Comparison of ENCODE assay signal across 24 cellular contexts in genomic region chr7:47932466-47933037, GRCh38. TPM values are rescaled to one million over a fixed set of nuclear protein-coding genes. Genes with fewer than 3 reads are reported as not detected.
DNase-seq lines count a peak whose midpoint lies in the region; ATAC-seq and TF ChIP-seq lines count a peak whose summit lies in the region.
"Had no signal": no experiment of that assay in that cellular context is flagged by ENCODE, and none has a peak within 500 bp of the region (broad histone marks: within the 10 kb centered on the region; RNA-seq: fewer than 3 reads in every experiment).

No MANE protein-coding gene starts in this region.

- no peaks in the 10 kb centered on the region for H3K9me3 Mint-ChIP-seq in activated T-helper 1 cell treated with anti-CD3 and anti-CD28 coated beads, Interleukin-12 subunit alpha, Interleukin-12 subunit beta, Interleukin-2, Interleukin-4 antibody, amounts not matched to agents 30 ng/mL and 10 ng/mL and 1 ng/mL, durations not matched to agents 14 hours and 24 hours and 36 hours
- H3K9me3 Mint-ChIP-seq: CD4-positive, alpha-beta T cell; HFFc6 had no signal

- no peaks in the 10 kb centered on the region for H3K36me3 ChIP-seq in GM23248 (ENCODE audit: low read depth)
- H3K36me3 ChIP-seq in Panc1 (ENCODE audit: control insufficient read depth, insufficient read depth, low read length): no peaks in the 10 kb centered on the region
- H3K36me3 ChIP-seq in trophoblast cell (ENCODE audit: control insufficient read depth in 1 of 2, insufficient read depth in 2 of 2, low read length in 2 of 2): no peaks in the 10 kb centered on the region

- H3K9me2 ChIP-seq in GM23248 (ENCODE audit: insufficient read depth): no peaks in the 10 kb centered on the region
- H3K9me2 ChIP-seq: SK-N-SH had no signal

- H2AK5ac ChIP-seq in trophoblast cell (ENCODE audit: low read length): no peak overlapping the region

- H2BK12ac ChIP-seq in trophoblast cell (ENCODE audit: low read length): no peak overlapping the region

- POLR2A ChIA-PET in Panc1 (lab: Charles Lee): no interaction called here

- TF ChIP-seq CTCF in Panc1 (IDR thresholded peaks at IDR 0.05): no peak

- H3K27ac Mint-ChIP-seq in activated T-helper 1 cell treated with anti-CD3 and anti-CD28 coated beads, Interleukin-12 subunit alpha, Interleukin-12 subunit beta, Interleukin-2, Interleukin-4 antibody, amounts not matched to agents 30 ng/mL and 10 ng/mL and 1 ng/mL, durations not matched to agents 14 hours and 24 hours and 36 hours: no peak overlapping the region
- H3K27ac Mint-ChIP-seq: CD4-positive, alpha-beta T cell; HFFc6 had no signal

- peak; percentile 21; the same call in 1 of the 2 replicates for ATAC-seq in Panc1
- peak; percentile 67 for ATAC-seq in left ventricle myocardium superior

- WGBS in GM23248 (ENCODE audit: low coverage in 1 of 2, low lambda C conversion rate in 2 of 2, missing lambda C conversion rate in 2 of 2), 2 experiments: 83 to 84% methylated on average over 11 of the region's 11 CpGs
- no CpG with 5 or more reads among the region's 11 CpGs for WGBS in trophoblast cell (ENCODE audit: extremely low coverage, insufficient coverage, insufficient read length)

- no peak overlapping the region for H2BK120ac ChIP-seq in trophoblast cell (ENCODE audit: insufficient read depth, low read length, poor library complexity)

- no peaks in the 10 kb centered on the region for H3K9me3 ChIP-seq in GM23248 (ENCODE audit: low read depth)
- H3K9me3 ChIP-seq in Panc1 (ENCODE audit: control insufficient read depth, insufficient read depth, low read depth, low read length): no peaks in the 10 kb centered on the region
- peaks cover 3% of the 10 kb centered on the region for H3K9me3 ChIP-seq in trophoblast cell (ENCODE audit: insufficient read depth, low read depth, low read length)
- H3K9me3 ChIP-seq: SK-N-SH had no signal

- H3K14ac ChIP-seq in trophoblast cell (ENCODE audit: low read length): no peak overlapping the region

- H3K27me3 Mint-ChIP-seq in activated T-helper 1 cell treated with anti-CD3 and anti-CD28 coated beads, Interleukin-12 subunit alpha, Interleukin-12 subunit beta, Interleukin-2, Interleukin-4 antibody, amounts not matched to agents 30 ng/mL and 10 ng/mL and 1 ng/mL, durations not matched to agents 14 hours and 24 hours and 36 hours (ENCODE audit: insufficient read depth): no peaks in the 10 kb centered on the region
- H3K27me3 Mint-ChIP-seq: CD4-positive, alpha-beta T cell had no signal

- peaks cover 18% of the 10 kb centered on the region; the same call in 1 of the 2 replicates for H3F3A ChIP-seq in GM23248 (ENCODE audit: insufficient read depth)

- H3K79me2 ChIP-seq in GM23248 (ENCODE audit: insufficient read depth) (no peaks in the 10 kb centered on the region), trophoblast cell (ENCODE audit: control insufficient read depth, insufficient read depth, low read length, poor library complexity) (no peaks in the 10 kb centered on the region)

- H3K4me3 Mint-ChIP-seq in activated T-helper 1 cell treated with anti-CD3 and anti-CD28 coated beads, Interleukin-12 subunit alpha, Interleukin-12 subunit beta, Interleukin-2, Interleukin-4 antibody, amounts not matched to agents 30 ng/mL and 10 ng/mL and 1 ng/mL, durations not matched to agents 14 hours and 24 hours and 36 hours: no peak overlapping the region
- H3K4me3 Mint-ChIP-seq: CD4-positive, alpha-beta T cell; HFFc6 had no signal

- CTCF ChIA-PET in Panc1 (lab: Charles Lee): interaction anchor here (0.6 kb wide), 1 partner anchor 113 kb away, joined by 3 read pairs; no protein-coding TSS in a partner anchor

- H3K4me2 ChIP-seq in GM23248 (ENCODE audit: unreplicated experiment) (peak overlapping the region; percentile 19), trophoblast cell (ENCODE audit: low read length) (no peak overlapping the region)
- H3K4me2 ChIP-seq: KMS-11, SK-N-SH had no signal

- H4K12ac ChIP-seq in trophoblast cell (ENCODE audit: low read depth, low read length): no peak overlapping the region

- no peaks in the 10 kb centered on the region for H4K20me1 ChIP-seq in GM23248 (ENCODE audit: insufficient read depth)

- no peaks in the 10 kb centered on the region for H3K36me3 Mint-ChIP-seq in activated T-helper 1 cell treated with anti-CD3 and anti-CD28 coated beads, Interleukin-12 subunit alpha, Interleukin-12 subunit beta, Interleukin-2, Interleukin-4 antibody, amounts not matched to agents 30 ng/mL and 10 ng/mL and 1 ng/mL, durations not matched to agents 14 hours and 24 hours and 36 hours (ENCODE audit: low read depth)

- H2AFZ ChIP-seq in GM23248 (no peak overlapping the region), trophoblast cell (ENCODE audit: insufficient read depth, low read length, poor library complexity) (no peak overlapping the region)

- peaks cover 19% of the 10 kb centered on the region for H3K4me1 ChIP-seq in GM23248 (ENCODE audit: insufficient read depth)
- peaks cover 17% of the 10 kb centered on the region for H3K4me1 ChIP-seq in Panc1 (ENCODE audit: control insufficient read depth, insufficient read depth, low read length)
- H3K4me1 ChIP-seq in trophoblast cell (ENCODE audit: control insufficient read depth in 1 of 2, insufficient read depth in 2 of 2, low read length in 2 of 2): no peaks in the 10 kb centered on the region

- H3K23ac ChIP-seq in trophoblast cell (ENCODE audit: low read length): no peak overlapping the region

- H3K79me1 ChIP-seq in trophoblast cell (ENCODE audit: low read length): no peaks in the 10 kb centered on the region

- in situ Hi-C loops in GM23248 (cut with MboI): no loop called here
- in situ Hi-C loops in Panc1 (cut with HindIII; ENCODE audit: low pct_unique_long_range_greater_than_20kb, low sequenced_read_pairs): no loop called here

- no peak overlapping the region for H3K9ac ChIP-seq in GM23248
- no peak overlapping the region for H3K9ac ChIP-seq in trophoblast cell (ENCODE audit: low read length)
- H3K9ac ChIP-seq: KMS-11, SK-N-SH had no signal

- no peak overlapping the region for H2BK5ac ChIP-seq in trophoblast cell (ENCODE audit: low read depth, low read length, poor library complexity)

- no peak overlapping the region for H3K4me3 ChIP-seq in GM23248
- no peak overlapping the region for H3K4me3 ChIP-seq in Panc1 (ENCODE audit: low read depth in 2 of 2, low read length in 2 of 2)
- no peak overlapping the region for H3K4me3 ChIP-seq in trophoblast cell (ENCODE audit: low read depth, low read length)

- H3K27me3 ChIP-seq in GM23248 (replicated peaks; ENCODE audit: insufficient read depth) (no peaks in the 10 kb centered on the region), Panc1 (ENCODE audit: control insufficient read depth, insufficient read depth, low read length) (no peaks in the 10 kb centered on the region), trophoblast cell (ENCODE audit: insufficient read depth, low read length) (no peaks in the 10 kb centered on the region)

- intact Hi-C loops in Panc1 (cut with micrococcal nuclease; ENCODE audit: unreplicated experiment): no loop called here
- intact Hi-C loops in left ventricle myocardium superior (cut with micrococcal nuclease): no loop called here
- intact Hi-C loops in activated T-helper 1 cell treated with anti-CD3 and anti-CD28 coated beads, Interleukin-12 subunit alpha, Interleukin-12 subunit beta, Interleukin-2, Interleukin-4 antibody, amounts not matched to agents 30 ng/mL and 10 ng/mL and 1 ng/mL, durations not matched to agents 14 hours and 24 hours and 36 hours (cut with micrococcal nuclease): no loop called here

- no peak overlapping the region for H3K4ac ChIP-seq in trophoblast cell (ENCODE audit: low read depth, low read length)

- H3K18ac ChIP-seq in trophoblast cell (ENCODE audit: low read length): no peak overlapping the region

- no peak for DNase-seq in GM23248
- no peak for DNase-seq in Panc1 (ENCODE audit: low read depth, low spot score)
- DNase-seq in left ventricle myocardium superior: no peak
- peak; percentile 76 to 80 for DNase-seq in trophoblast cell
- DNase-seq in NCI-H2029 (lab: John Stamatoyannopoulos, UW): no peak
- DNase-seq in activated T-helper 1 cell treated with anti-CD3 and anti-CD28 coated beads, Interleukin-12 subunit alpha, Interleukin-12 subunit beta, Interleukin-2, Interleukin-4 antibody, amounts not matched to agents 30 ng/mL and 10 ng/mL and 1 ng/mL, durations not matched to agents 14 hours and 24 hours and 36 hours (ENCODE audit: low spot score): no peak
- no peak for DNase-seq in CD1c-positive myeloid dendritic cell (ENCODE audit: extremely low spot score)
- DNase-seq: CD4-positive, alpha-beta T cell; COR-L47; DMS79; HFFc6; MV-4-11; NCI-H1105 treated with DMSO at 0.1 percent for 48 hours; NCI-H1694; NCI-H2081 treated with DMSO at 0.1 percent for 48 hours; NCI-H2171 treated with DMSO at 0.1 percent for 48 hours; NCI-H446; NCI-H526; OCI-M1; RPMI8226; SIG-M5; SK-N-SH had no signal

- no peak overlapping the region for H4K8ac ChIP-seq in trophoblast cell (ENCODE audit: low read depth, low read length)

- H4K91ac ChIP-seq in trophoblast cell (ENCODE audit: low read depth, low read length): no peak overlapping the region

- H3K4me1 Mint-ChIP-seq in activated T-helper 1 cell treated with anti-CD3 and anti-CD28 coated beads, Interleukin-12 subunit alpha, Interleukin-12 subunit beta, Interleukin-2, Interleukin-4 antibody, amounts not matched to agents 30 ng/mL and 10 ng/mL and 1 ng/mL, durations not matched to agents 14 hours and 24 hours and 36 hours (ENCODE audit: low read depth): peaks cover 4% of the 10 kb centered on the region

- BruUV-seq in Panc1 (replicated peaks; lab: Mats Ljungman, UMichigan): no TSS peak

- H3K27ac ChIP-seq in GM23248 (0 out of 2 replicates have a peak overlapping the region, but pooled peaks have one; percentile 54), Panc1 (ENCODE audit: low read length) (peak overlapping the region; percentile 48; the same call in 1 of the 2 replicates), trophoblast cell (ENCODE audit: low read depth, low read length) (no peak overlapping the region)
- H3K27ac ChIP-seq: KMS-11 had no signal

RNA-seq across cellular contexts. Expression of gene PKD1L1, which starts 15.7 kb away (rescaled TPM):
- 0.11 and 0.25 TPM in 2 replicates for total RNA-seq in GM23248 (2014; rRNA removed; shearing (Covaris generic))
- polyA plus RNA-seq in GM23248 (2016; fragmentation: Nextera tagmentation; extraction: Ambion mirVana): 0.05 and 0.06 TPM in 2 replicates
- total RNA-seq in Panc1 (2021; ENCODE audit: unreplicated experiment): 2.2 TPM
- 2.5 TPM for polyA plus RNA-seq in Panc1 (2012; ENCODE audit: insufficient read length)
- 2.8 TPM for total RNA-seq in left ventricle myocardium superior
- 0.07 and 0.15 TPM in 2 replicates for polyA plus RNA-seq in trophoblast cell (2013)
- total RNA-seq in activated T-helper 1 cell treated with anti-CD3 and anti-CD28 coated beads, Interleukin-12 subunit alpha, Interleukin-12 subunit beta, Interleukin-2, Interleukin-4 antibody, amounts not matched to agents 30 ng/mL and 10 ng/mL and 1 ng/mL, durations not matched to agents 14 hours and 24 hours and 36 hours: 0.07 TPM in 1 of 2 replicates, not detected in the other
- total RNA-seq: A673 had no signal

RNA-seq across cellular contexts. Expression of gene HUS1, which starts 46.9 kb away (rescaled TPM):
- total RNA-seq in GM23248 (2014; rRNA removed; shearing (Covaris generic)): 21.1 and 25.0 TPM in 2 replicates
- 23.5 and 25.5 TPM in 2 replicates for polyA plus RNA-seq in GM23248 (2016; fragmentation: Nextera tagmentation; extraction: Ambion mirVana)
- 72.7 TPM for total RNA-seq in Panc1 (2021; ENCODE audit: unreplicated experiment)
- 29.3 TPM for polyA plus RNA-seq in Panc1 (2012; ENCODE audit: insufficient read length)
- total RNA-seq in left ventricle myocardium superior: 28.4 TPM
- polyA plus RNA-seq in trophoblast cell (2013): 19.5 and 19.6 TPM in 2 replicates
- 34.4 and 36.4 TPM in 2 replicates for total RNA-seq in activated T-helper 1 cell treated with anti-CD3 and anti-CD28 coated beads, Interleukin-12 subunit alpha, Interleukin-12 subunit beta, Interleukin-2, Interleukin-4 antibody, amounts not matched to agents 30 ng/mL and 10 ng/mL and 1 ng/mL, durations not matched to agents 14 hours and 24 hours and 36 hours

Comparison
In these comparisons a context has a peak if more than half of its experiments do, and no peak if none do; other contexts are left out.
1. DNase-seq: peak in trophoblast cell (2 of 2); none in GM23248 (single experiment), Panc1 (single experiment), left ventricle myocardium superior (single experiment), NCI-H2029 (single experiment), activated T-helper 1 cell treated with anti-CD3 and anti-CD28 coated beads, Interleukin-12 subunit alpha, Interleukin-12 subunit beta, Interleukin-2, Interleukin-4 antibody, amounts not matched to agents 30 ng/mL and 10 ng/mL and 1 ng/mL, durations not matched to agents 14 hours and 24 hours and 36 hours (single experiment) and CD1c-positive myeloid dendritic cell (single experiment).